In genomic region chr1:2108213-2108876, GRCh38 we compare ENCODE assay signal across 8 cellular contexts. TPM values are rescaled to one million over a fixed set of nuclear protein-coding genes. Genes with fewer than 3 reads are reported as not detected.
DNase-seq lines count a peak whose midpoint lies in the region; ATAC-seq and TF ChIP-seq lines count a peak whose summit lies in the region.

No MANE protein-coding gene starts in this region.

- 65 to 98% methylated on average over 5 to 8 of the region's 33 CpGs for WGBS in esophagus squamous epithelium, 2 donors

- H3K27me3 ChIP-seq in osteoblast (ENCODE audit: insufficient read depth, low read length), result no peaks in the 10 kb centered on the region
- peaks cover 0 to 4% (median 0%) of the 10 kb centered on the region in 4 donors for H3K27me3 ChIP-seq in esophagus squamous epithelium

- H3K27ac Mint-ChIP-seq in endothelial cell (ENCODE audit: unreplicated experiment), result no peak overlapping the region

- in situ Hi-C loops in G401 (cut with HindIII; ENCODE audit: low sequenced_read_pairs), result no loop called here

- no peak overlapping the region for H3K4me2 ChIP-seq in osteoblast (ENCODE audit: insufficient read depth, low read length)

- intact Hi-C loops in esophagus squamous epithelium (cut with DNase I), result no loop called here

- no peak for TF ChIP-seq POLR2A in esophagus squamous epithelium (IDR thresholded peaks at IDR 0.05)

- H3K9me3 ChIP-seq in osteoblast (ENCODE audit: low read depth, low read length) (no peaks in the 10 kb centered on the region), esophagus squamous epithelium (no peaks in the 10 kb centered on the region)

- TF ChIP-seq CTCF in endothelial cell (IDR thresholded peaks at IDR 0.05; ENCODE audit: unreplicated experiment) (peak; percentile 48), osteoblast (IDR thresholded peaks at IDR 0.05; ENCODE audit: extremely low read depth, low read depth, low read length) (peak; percentile 60), esophagus squamous epithelium (IDR thresholded peaks at IDR 0.05) (no peak)

- no peaks in the 10 kb centered on the region for H3K36me3 ChIP-seq in osteoblast (ENCODE audit: insufficient read depth, low read length)
- H3K36me3 ChIP-seq in esophagus squamous epithelium, result peaks cover 0 to 43% (median 0%) of the 10 kb centered on the region in 3 donors

- H3K9me3 Mint-ChIP-seq in endothelial cell (ENCODE audit: unreplicated experiment), result no peaks in the 10 kb centered on the region

- H3K4me1 ChIP-seq in osteoblast (ENCODE audit: insufficient read depth, low read length) (no peaks in the 10 kb centered on the region), esophagus squamous epithelium (peaks cover 0 to 14% (median 3%) of the 10 kb centered on the region in 3 donors)

- H3K79me2 ChIP-seq in osteoblast (ENCODE audit: insufficient read depth, low read length), result no peaks in the 10 kb centered on the region

- no peak overlapping the region for H3K27ac ChIP-seq in osteoblast (ENCODE audit: low read depth, low read length)
- H3K27ac ChIP-seq in esophagus squamous epithelium, result no peak overlapping the region

- ATAC-seq in GM18502 (IDR thresholded peaks at IDR 0.05; ENCODE audit: poor library complexity, unreplicated experiment) (no peak), GM19395 (IDR thresholded peaks at IDR 0.05; ENCODE audit: unreplicated experiment) (no peak), HG03565 (IDR thresholded peaks at IDR 0.05; ENCODE audit: unreplicated experiment) (no peak)

- no peaks in the 10 kb centered on the region for H4K20me1 ChIP-seq in osteoblast (ENCODE audit: insufficient read depth, low read length)

- DNase-seq in G401 (ENCODE audit: low spot score) (peak; percentile 81), NAMALWA (ENCODE audit: low spot score) (peak; percentile 78), endothelial cell (ENCODE audit: low spot score) (peak; percentile 56), osteoblast (ENCODE audit: insufficient read length, low spot score, missing footprints) (peak; percentile 98), esophagus squamous epithelium (lab: John Stamatoyannopoulos, UW) (no peak)

- no peak overlapping the region for H2AFZ ChIP-seq in osteoblast (ENCODE audit: low read length)

- no peaks in the 10 kb centered on the region for H3K36me3 Mint-ChIP-seq in endothelial cell (ENCODE audit: low read depth, unreplicated experiment)

- H3K4me1 Mint-ChIP-seq in endothelial cell (ENCODE audit: unreplicated experiment), result no peaks in the 10 kb centered on the region

- no peak overlapping the region for H3K4me3 Mint-ChIP-seq in endothelial cell (ENCODE audit: unreplicated experiment)

- H3K27me3 Mint-ChIP-seq in endothelial cell (ENCODE audit: unreplicated experiment), result peaks cover 3% of the 10 kb centered on the region

- H3K4me3 ChIP-seq in osteoblast (ENCODE audit: insufficient read depth, low read length), result no peak overlapping the region
- no peak overlapping the region for H3K4me3 ChIP-seq in esophagus squamous epithelium

RNA-seq across cellular contexts. Expression of gene PRKCZ, which starts 58.1 kb away (rescaled TPM):
- total RNA-seq in G401 (2014; rRNA removed; shearing (Covaris generic)), result 96.8 and 107 TPM in 2 replicates
- total RNA-seq in endothelial cell (ENCODE audit: unreplicated experiment), result 23.1 TPM
- total RNA-seq in osteoblast, result 0.29 and 0.72 TPM in 2 replicates
- 10 to 100 TPM; 14.5 to 23.8 (median 17.5) TPM for total RNA-seq in esophagus squamous epithelium

Comparison
In these comparisons a context has a peak if more than half of its experiments do, and no peak if none do; other contexts are left out.
1. CTCF ChIP-seq: peak in endothelial cell (single experiment) and osteoblast (single experiment); none in esophagus squamous epithelium (0 of 6).